Comparison of ENCODE assay signal across 22 cellular contexts in the genomic region with DNA sequence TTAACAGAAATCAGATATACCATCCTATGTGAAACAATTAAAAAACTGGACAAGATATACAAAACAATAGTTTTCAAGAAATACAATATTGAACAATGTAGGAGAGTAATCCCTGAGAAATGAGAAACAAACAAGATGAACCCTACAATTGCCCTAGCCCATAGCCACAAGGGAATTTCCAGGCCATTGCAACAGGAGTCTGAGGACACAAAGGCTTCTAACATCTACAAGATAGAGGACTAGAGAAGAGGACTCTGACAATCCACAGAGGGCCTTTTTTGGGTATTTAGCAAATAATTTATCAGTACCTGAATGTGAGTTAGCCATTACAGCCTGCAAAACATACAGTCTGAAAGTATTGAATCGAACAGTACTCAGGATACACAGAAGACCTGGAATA.
DNase-seq lines count a peak whose midpoint lies in the region; ATAC-seq and TF ChIP-seq lines count a peak whose summit lies in the region.
"Had no signal": no experiment of that assay in that cellular context is flagged by ENCODE, and none has a peak within 500 bp of the region (broad histone marks: within the 10 kb centered on the region; RNA-seq: fewer than 3 reads in every experiment).

No MANE protein-coding gene starts in this region.

- H3K9me3 ChIP-seq in A673 (ENCODE audit: low read depth, low read length, poor library complexity, severe bottlenecking) = no peaks in the 10 kb centered on the region
- H3K9me3 ChIP-seq: A549; BLaER1 treated with 17β-estradiol and CSF1 and Interleukin-3, amounts not matched to agents 10 nM and 100 nM; thoracic aorta had no signal

- CTCF ChIA-PET in A673 (lab: Charles Lee) = no interaction called here

- TF ChIP-seq CTCF in GM10266 (IDR thresholded peaks at IDR 0.05; ENCODE audit: control insufficient read depth, insufficient read depth, low read depth, missing control alignments) (no peak), A673 (conservative IDR thresholded peaks at IDR 0.05; ENCODE audit: low read depth, low read length) (no peak)

- H3K36me3 ChIP-seq in A673 (ENCODE audit: insufficient read depth, low read length, poor library complexity, severe bottlenecking) = no peaks in the 10 kb centered on the region
- H3K36me3 ChIP-seq: BLaER1 treated with 17β-estradiol and CSF1 and Interleukin-3, amounts not matched to agents 10 nM and 100 nM; thoracic aorta had no signal

- no TSS peak for BruUV-seq in A673 (replicated peaks; lab: Mats Ljungman, UMichigan)

- ATAC-seq in GM18873 (IDR thresholded peaks at IDR 0.05; ENCODE audit: low FRiP score, unreplicated experiment) (peak; percentile 38), GM21825 (IDR thresholded peaks at IDR 0.05; ENCODE audit: unreplicated experiment) (peak; percentile 49), HG03354 (IDR thresholded peaks at IDR 0.05; ENCODE audit: poor library complexity, severe bottlenecking, unreplicated experiment) (peak; percentile 37)
- ATAC-seq: A549; esophagus mucosa; stimulated activated memory B cell treated with anti-CD40 and anti-IgM and Interleukin-4, amounts not matched to agents 10 μg/mL and 1 μg/mL and 100 μg/mL, for 72 hours had no signal

- no peaks in the 10 kb centered on the region for H3K27me3 ChIP-seq in A673 (replicated peaks; ENCODE audit: insufficient read depth, low read depth, low read length, poor library complexity)
- H3K27me3 ChIP-seq: BLaER1 treated with 17β-estradiol and CSF1 and Interleukin-3, amounts not matched to agents 10 nM and 100 nM had no signal

- no peak overlapping the region for H3K27ac ChIP-seq in A673 (ENCODE audit: low read depth, low read length, poor library complexity, severe bottlenecking)
- H3K27ac ChIP-seq: A549; BLaER1 treated with 17β-estradiol and CSF1 and Interleukin-3, amounts not matched to agents 10 nM and 100 nM; thoracic aorta had no signal

- intact Hi-C loops in A673 (cut with micrococcal nuclease; ENCODE audit: unreplicated experiment) = no loop called here

- DNase-seq in GM10266 (ENCODE audit: extremely low spot score) (peak; percentile 15), medulla oblongata (ENCODE audit: extremely low spot score) (no peak), NCI-H2227 treated with DMSO at 0.1 percent for 48 hours (lab: John Stamatoyannopoulos, UW) (no peak), A673 (ENCODE audit: low spot score) (no peak), dermis blood vessel endothelial cell (no peak)
- DNase-seq: activated CD4-positive, alpha-beta T cell treated with anti-CD3 and anti-CD28 coated beads for 48 hours; central memory CD4-positive, alpha-beta T cell; GF-D8; HCEC 1CT; KBM-7; NCI-H2029 treated with DMSO at 0.1 percent for 48 hours; NCI-H446 treated with DMSO at 0.1 percent for 48 hours; NK-92 treated with Interleukin-12 subunit alpha and Interleukin-12 subunit beta, amount 100 ng/mL, for 24 hours; RPMI8226 had no signal

- POLR2A ChIA-PET in A673 (lab: Charles Lee; ENCODE audit: low non-redundant PET) = no interaction called here

- no peak overlapping the region for H3K4me3 ChIP-seq in A673 (ENCODE audit: low read depth, low read length, poor library complexity, severe bottlenecking)
- H3K4me3 ChIP-seq: A549; BLaER1 treated with 17β-estradiol and CSF1 and Interleukin-3, amounts not matched to agents 10 nM and 100 nM; thoracic aorta had no signal

- no peaks in the 10 kb centered on the region for H3K4me1 ChIP-seq in A673 (ENCODE audit: insufficient read depth, low read length, poor library complexity, severe bottlenecking)
- H3K4me1 ChIP-seq: A549; BLaER1 treated with 17β-estradiol and CSF1 and Interleukin-3, amounts not matched to agents 10 nM and 100 nM had no signal
